In genomic region chr16:2429037-2429770, GRCh38 we compare ENCODE assay signal across 8 cellular contexts. TPM values are rescaled to one million over a fixed set of nuclear protein-coding genes. Genes with fewer than 3 reads are reported as not detected.
A peak's percentile ranks its signal among the peaks of the same experiment; 100 is the strongest.
DNase-seq lines count a peak whose midpoint lies in the region; ATAC-seq and TF ChIP-seq lines count a peak whose summit lies in the region.

Gene CCNF, plus strand, starts transcription at chr16:2429447. Its CDS starts 35 bp downstream, at chr16:2429482.

- CTCF ChIA-PET in activated B cell treated with CpG ODN at 0.5 μM for 24 hours (lab: Charles Lee): interaction anchor here (0.9 to 2.1 kb wide), 6 partner anchors 11 to 108 kb away, joined by 3 to 21 read pairs (median 3); partner anchors contain the start of gene TBC1D24

- no peak for TF ChIP-seq CTCF in activated B cell treated with CpG ODN at 0.5 μM for 24 hours (IDR thresholded peaks at IDR 0.05)
- no peak for TF ChIP-seq CTCF in cardiac fibroblast (IDR thresholded peaks at IDR 0.05; ENCODE audit: low read depth, low read length)

- H3K27ac Mint-ChIP-seq in activated B cell treated with CpG ODN at 0.5 μM for 24 hours (peak within 1 kb of the TSS; percentile 56), immature natural killer cell (peak within 1 kb of the TSS in 5 of 6 donors; percentile 61 to 80 (median 73))

- peak within 1 kb of the TSS; percentile 85 for H3K4me3 Mint-ChIP-seq in activated B cell treated with CpG ODN at 0.5 μM for 24 hours
- peak within 1 kb of the TSS; percentile 86 to 92 (median 89) for H3K4me3 Mint-ChIP-seq in immature natural killer cell

- ATAC-seq in GM18907 (IDR thresholded peaks at IDR 0.05; ENCODE audit: unreplicated experiment): peak; percentile 81
- ATAC-seq in HG03139 (IDR thresholded peaks at IDR 0.05; ENCODE audit: unreplicated experiment): peak; percentile 81
- peak; percentile 97 for ATAC-seq in activated B cell treated with CpG ODN at 0.5 μM for 24 hours (ENCODE audit: low read depth)

- peak within 1 kb of the TSS; percentile 66 to 75 for H3K4me3 ChIP-seq in cardiac fibroblast (replicated peaks in 1 of 2; ENCODE audit: low read depth in 2 of 2, low read length in 2 of 2)

- H3K4me1 Mint-ChIP-seq in activated B cell treated with CpG ODN at 0.5 μM for 24 hours (peaks cover 16% of the 10 kb centered on the region), immature natural killer cell (peaks cover 19 to 20% of the 10 kb centered on the region in 2 donors)

- H3K27me3 Mint-ChIP-seq in activated B cell treated with CpG ODN at 0.5 μM for 24 hours (no peaks in the 10 kb centered on the region), immature natural killer cell (ENCODE audit: low read depth in 3 of 3) (peaks cover 0 to 10% (median 0%) of the 10 kb centered on the region in 3 donors)

- DNase-seq in AG08395 (ENCODE audit: low spot score) (peak; percentile 100), NCI-H2227 (lab: John Stamatoyannopoulos, UW; ENCODE audit: unreplicated experiment) (peak; percentile 98), activated B cell treated with CpG ODN at 0.5 μM for 24 hours (peak; percentile 91), cardiac fibroblast (ENCODE audit: low read depth in 2 of 2) (peak; percentile 94 to 97), immature natural killer cell (peak; percentile 89 to 93 (median 93)), smooth muscle cell of the brain vasculature (ENCODE audit: low read depth, low spot score) (peak; percentile 90)

- no peaks in the 10 kb centered on the region for H3K9me3 Mint-ChIP-seq in activated B cell treated with CpG ODN at 0.5 μM for 24 hours
- H3K9me3 Mint-ChIP-seq in immature natural killer cell: no peaks in the 10 kb centered on the region

- H3K36me3 Mint-ChIP-seq in activated B cell treated with CpG ODN at 0.5 μM for 24 hours (ENCODE audit: low read depth) (peaks cover 13% of the 10 kb centered on the region), immature natural killer cell (peaks cover 0 to 4% (median 3%) of the 10 kb centered on the region in 3 donors)

- intact Hi-C loops in activated B cell treated with CpG ODN at 0.5 μM for 24 hours (cut with micrococcal nuclease): loop anchor here (1.0 to 10.0 kb wide), 5 partner anchors 32 to 204 kb away; partner anchors contain the start of genes E4F1, RNPS1, TBC1D24 and TEDC2

- POLR2A ChIA-PET in activated B cell treated with CpG ODN at 0.5 μM for 24 hours (lab: Charles Lee): interaction anchor here (0.6 to 1.7 kb wide), 7 partner anchors 27 to 464 kb away, joined by 3 to 5 read pairs (median 4); partner anchors contain the start of genes RPS2, TBC1D24 and TRAF7

RNA-seq across cellular contexts. Expression of gene CCNF, which starts in this region (rescaled TPM):
- total RNA-seq in activated B cell treated with CpG ODN at 0.5 μM for 24 hours: 5.3 and 5.5 TPM in 2 replicates
- 10 to 100 TPM in 1 of 3 donors, 1 to 10 TPM in 2; 1.5 to 10.9 (median 4.5) TPM for polyA plus RNA-seq in immature natural killer cell

Comparison
In these comparisons a context has a peak if more than half of its experiments do, and no peak if none do; other contexts are left out.
1. Peak in every context shown above with its lines: DNase-seq, ATAC-seq and H3K4me3 ChIP-seq.